26 cellular contexts compared by ENCODE assay signal in the genomic region with DNA sequence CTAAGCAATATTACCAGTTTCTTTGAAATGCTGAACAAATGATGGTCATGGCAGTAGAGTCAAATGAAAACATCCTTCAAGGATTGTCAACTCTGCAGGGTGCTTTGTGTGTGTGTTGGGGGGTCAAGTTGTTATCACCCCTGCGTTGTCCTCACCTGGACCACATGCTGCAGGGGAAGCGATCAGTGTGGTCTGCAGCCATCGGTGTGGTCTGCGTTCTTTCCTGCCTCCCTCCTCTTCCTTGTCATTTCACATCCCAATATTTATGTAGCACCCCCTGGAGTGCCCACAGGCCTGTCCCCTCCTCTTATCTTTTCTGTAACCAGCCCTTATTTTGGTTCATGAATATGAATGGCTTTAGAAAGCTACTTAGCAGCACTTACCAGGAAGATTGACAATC. TPM values are rescaled to one million over a fixed set of nuclear protein-coding genes. Genes with fewer than 3 reads are reported as not detected.
A peak's percentile ranks its signal among the peaks of the same experiment; 100 is the strongest.
DNase-seq lines count a peak whose midpoint lies in the region; ATAC-seq and TF ChIP-seq lines count a peak whose summit lies in the region.
"Had no signal": no experiment of that assay in that cellular context is flagged by ENCODE, and none has a peak within 500 bp of the region (broad histone marks: within the 10 kb centered on the region; RNA-seq: fewer than 3 reads in every experiment).

No MANE protein-coding gene starts in this region.

- H3K4me3 ChIP-seq in CD8-positive, alpha-beta T cell (ENCODE audit: low read depth, low read length), result no peak overlapping the region
- H3K4me3 ChIP-seq: esophagus muscularis mucosa, gastrocnemius medialis, mucosa of descending colon, skin epidermis, thyroid gland had no signal

- peaks cover 17% of the 10 kb centered on the region for H3K4me1 ChIP-seq in CD8-positive, alpha-beta T cell (ENCODE audit: insufficient read depth, low read length)

- H3K4me1 Mint-ChIP-seq in CD8-positive, alpha-beta T cell (ENCODE audit: low read depth), result peaks cover 31% of the 10 kb centered on the region
- H3K4me1 Mint-ChIP-seq in dendritic cell treated with granulocyte-macrophage colony-stimulating factor and Interleukin-4, amounts not matched to agents 40 ng/mL and 50 ng/mL, for 4 days (ENCODE audit: low read depth), result no peaks in the 10 kb centered on the region
- H3K4me1 Mint-ChIP-seq in natural killer cell treated with Interleukin-12 subunit alpha and Interleukin-12 subunit beta and Interleukin-15 and Interleukin-18, amount 100 ng/mL, for 72 hours (ENCODE audit: low read depth in 2 of 2), result peaks cover 27 to 42% of the 10 kb centered on the region in 2 donors

- TF ChIP-seq CTCF in CD8-positive, alpha-beta T cell (IDR thresholded peaks at IDR 0.05), result no peak

- H3K27ac ChIP-seq in CD8-positive, alpha-beta T cell (ENCODE audit: low read depth, low read length), result no peak overlapping the region
- H3K27ac ChIP-seq: esophagus muscularis mucosa, thyroid gland, WERI-Rb-1 had no signal

- CTCF ChIA-PET in CD8-positive, alpha-beta T cell (lab: Charles Lee), result no interaction called here

- H3K27me3 Mint-ChIP-seq in CD8-positive, alpha-beta T cell (ENCODE audit: low read depth), result no peaks in the 10 kb centered on the region
- H3K27me3 Mint-ChIP-seq in dendritic cell treated with granulocyte-macrophage colony-stimulating factor and Interleukin-4, amounts not matched to agents 40 ng/mL and 50 ng/mL, for 4 days, result no peaks in the 10 kb centered on the region
- H3K27me3 Mint-ChIP-seq in natural killer cell treated with Interleukin-12 subunit alpha and Interleukin-12 subunit beta and Interleukin-15 and Interleukin-18, amount 100 ng/mL, for 72 hours, result no peaks in the 10 kb centered on the region
- H3K27me3 Mint-ChIP-seq: B cell had no signal

- H3K9me3 ChIP-seq in CD8-positive, alpha-beta T cell (ENCODE audit: low read length), result no peaks in the 10 kb centered on the region
- H3K9me3 ChIP-seq: esophagus muscularis mucosa, gastrocnemius medialis, mucosa of descending colon, thyroid gland had no signal

- peak; percentile 18 for DNase-seq in NCI-H2227 (lab: John Stamatoyannopoulos, UW; ENCODE audit: unreplicated experiment)
- no peak for DNase-seq in NCI-H2227 treated with DMSO at 0.1 percent for 48 hours (lab: John Stamatoyannopoulos, UW)
- DNase-seq in CD8-positive, alpha-beta T cell, result no peak
- DNase-seq in natural killer cell treated with Interleukin-12 subunit alpha and Interleukin-12 subunit beta and Interleukin-15 and Interleukin-18, amount 100 ng/mL, for 72 hours (ENCODE audit: low spot score), result no peak
- DNase-seq in stimulated activated CD4-positive, alpha-beta T cell treated with anti-CD3 and anti-CD28 coated beads, Interleukin-2, amount 100 ng/mL, for 24 hours, result no peak
- no peak for DNase-seq in EL
- DNase-seq in stimulated activated CD4-positive, alpha-beta T cell treated with anti-CD3 and anti-CD28 coated beads, Interleukin-12 subunit alpha, Interleukin-12 subunit beta, amount 100 ng/mL, for 4 hours, result no peak
- DNase-seq: activated CD4-positive, alpha-beta T cell treated with anti-CD3 and anti-CD28 coated beads, Interleukin-2, amount 50 U/mL, for 4 hours; activated naive CD4-positive, alpha-beta T cell; Calu3; effector CD4-positive, alpha-beta T cell; gastrocnemius medialis; hippocampal formation; islet precursor cell; mucosa of descending colon; NCI-H1105 treated with DMSO at 0.1 percent for 48 hours; NCI-H526 treated with DMSO at 0.1 percent for 48 hours; nucleus accumbens; stimulated activated CD4-positive, alpha-beta T cell treated with anti-CD3 and anti-CD28 coated beads, Interleukin-2, amount 100 ng/mL, for 48 hours; stimulated activated naive CD8-positive, alpha-beta T cell treated with anti-CD3 and anti-CD28 coated beads, Interleukin-15, Interleukin-2, amounts not matched to agents 100 U/mL and 50 U/mL, for 24 hours; WERI-Rb-1 had no signal

- intact Hi-C loops in CD8-positive, alpha-beta T cell (cut with DNase I, micrococcal nuclease), result no loop called here
- intact Hi-C loops in dendritic cell treated with granulocyte-macrophage colony-stimulating factor and Interleukin-4, amounts not matched to agents 40 ng/mL and 50 ng/mL, for 4 days (cut with micrococcal nuclease), result no loop called here

- H3K9me3 Mint-ChIP-seq in CD8-positive, alpha-beta T cell, result no peaks in the 10 kb centered on the region
- H3K9me3 Mint-ChIP-seq in dendritic cell treated with granulocyte-macrophage colony-stimulating factor and Interleukin-4, amounts not matched to agents 40 ng/mL and 50 ng/mL, for 4 days, result no peaks in the 10 kb centered on the region
- no peaks in the 10 kb centered on the region for H3K9me3 Mint-ChIP-seq in natural killer cell treated with Interleukin-12 subunit alpha and Interleukin-12 subunit beta and Interleukin-15 and Interleukin-18, amount 100 ng/mL, for 72 hours

- peak overlapping the region; percentile 66 for H3K27ac Mint-ChIP-seq in CD8-positive, alpha-beta T cell
- H3K27ac Mint-ChIP-seq in dendritic cell treated with granulocyte-macrophage colony-stimulating factor and Interleukin-4, amounts not matched to agents 40 ng/mL and 50 ng/mL, for 4 days, result peak overlapping the region; percentile 17
- H3K27ac Mint-ChIP-seq in natural killer cell treated with Interleukin-12 subunit alpha and Interleukin-12 subunit beta and Interleukin-15 and Interleukin-18, amount 100 ng/mL, for 72 hours, result peak overlapping the region; percentile 10 to 49
- H3K27ac Mint-ChIP-seq: B cell had no signal

- no peaks in the 10 kb centered on the region for H3K27me3 ChIP-seq in CD8-positive, alpha-beta T cell (ENCODE audit: insufficient read depth, low read length)
- H3K27me3 ChIP-seq: esophagus muscularis mucosa, gastrocnemius medialis, thyroid gland had no signal

- ATAC-seq in CD8-positive, alpha-beta T cell, result no peak
- ATAC-seq in natural killer cell treated with Interleukin-12 subunit alpha and Interleukin-12 subunit beta and Interleukin-15 and Interleukin-18, amount 100 ng/mL, for 72 hours, result no peak
- ATAC-seq: gastrocnemius medialis; stimulated activated naive CD8-positive, alpha-beta T cell treated with anti-CD3 and anti-CD28 coated beads, Interleukin-15, Interleukin-2, amounts not matched to agents 100 U/mL and 50 U/mL, for 24 hours had no signal

- H3K36me3 Mint-ChIP-seq in CD8-positive, alpha-beta T cell, result peaks cover 60% of the 10 kb centered on the region
- peaks cover 85% of the 10 kb centered on the region for H3K36me3 Mint-ChIP-seq in dendritic cell treated with granulocyte-macrophage colony-stimulating factor and Interleukin-4, amounts not matched to agents 40 ng/mL and 50 ng/mL, for 4 days (ENCODE audit: low read depth)
- peaks cover 6% of the 10 kb centered on the region for H3K36me3 Mint-ChIP-seq in natural killer cell treated with Interleukin-12 subunit alpha and Interleukin-12 subunit beta and Interleukin-15 and Interleukin-18, amount 100 ng/mL, for 72 hours

- POLR2A ChIA-PET in CD8-positive, alpha-beta T cell (lab: Charles Lee), result no interaction called here

- H3K4me3 Mint-ChIP-seq in CD8-positive, alpha-beta T cell, result no peak overlapping the region
- no peak overlapping the region for H3K4me3 Mint-ChIP-seq in dendritic cell treated with granulocyte-macrophage colony-stimulating factor and Interleukin-4, amounts not matched to agents 40 ng/mL and 50 ng/mL, for 4 days
- H3K4me3 Mint-ChIP-seq in natural killer cell treated with Interleukin-12 subunit alpha and Interleukin-12 subunit beta and Interleukin-15 and Interleukin-18, amount 100 ng/mL, for 72 hours, result no peak overlapping the region
- H3K4me3 Mint-ChIP-seq: B cell had no signal

- H3K36me3 ChIP-seq in CD8-positive, alpha-beta T cell (ENCODE audit: insufficient read depth, low read length), result peaks cover 12% of the 10 kb centered on the region

RNA-seq across cellular contexts. Expression of gene UGP2, which starts 38.9 kb away (rescaled TPM):
- total RNA-seq in CD8-positive, alpha-beta T cell, result 10 to 100 TPM; 43.9 to 48.2 TPM
- total RNA-seq in natural killer cell treated with Interleukin-12 subunit alpha and Interleukin-12 subunit beta and Interleukin-15 and Interleukin-18, amount 100 ng/mL, for 72 hours, result 10 to 100 TPM; 85.9 to 90.8 TPM
